Comparison of ENCODE assay signal across 29 cellular contexts in the genomic region with DNA sequence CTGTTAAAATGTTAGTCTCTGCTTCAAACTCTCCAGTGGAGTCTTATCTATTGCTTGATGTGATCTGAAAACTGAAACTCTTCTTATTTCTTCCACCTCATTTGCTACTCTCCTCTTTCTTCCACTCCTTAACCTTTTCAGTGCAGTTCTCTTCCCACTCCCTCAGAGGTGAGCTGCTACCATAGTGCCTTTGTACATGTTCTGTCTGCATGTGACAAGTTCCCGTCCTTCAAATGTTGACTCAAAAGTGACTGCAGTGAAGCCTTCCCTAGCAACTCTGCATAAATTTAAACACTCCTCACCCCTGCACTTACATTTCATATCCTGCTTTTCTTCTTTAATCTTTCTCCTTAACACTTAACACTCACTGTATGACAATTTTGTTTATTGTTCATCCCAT.
"Had no signal": no experiment of that assay in that cellular context is flagged by ENCODE, and none has a peak within 500 bp of the region (broad histone marks: within the 10 kb centered on the region; RNA-seq: fewer than 3 reads in every experiment).

No MANE protein-coding gene starts in this region.

- DNase-seq: colonic mucosa; effector CD8-positive, alpha-beta T cell; endodermal cell; foreskin keratinocyte; heart left ventricle; kidney; mesenchymal stem cell; midbrain; naive thymus-derived CD4-positive, alpha-beta T cell; posterior cingulate gyrus; psoas muscle; right cardiac atrium; sigmoid colon; stimulated activated CD4-positive, alpha-beta T cell treated with anti-CD3 and anti-CD28 coated beads, Interleukin-2, amount 100 ng/mL, for 24 hours; stimulated activated CD4-positive, alpha-beta T cell treated with anti-CD3 and anti-CD28 coated beads, Interleukin-4, amount 100 ng/mL, for 24 hours; stimulated activated naive CD4-positive, alpha-beta T cell treated with Interleukin-2 at 50 U/mL for 16 hours; upper lobe of left lung had no signal

- H3K4me3 Mint-ChIP-seq: dendritic cell treated with granulocyte-macrophage colony-stimulating factor and Interleukin-4, amounts not matched to agents 40 ng/mL and 50 ng/mL, for 4 days; endodermal cell; naive thymus-derived CD4-positive, alpha-beta T cell; nephron; neural progenitor cell; stimulated activated effector memory CD8-positive, alpha-beta T cell treated with anti-CD3 and anti-CD28 coated beads, Interleukin-12 subunit alpha, Interleukin-12 subunit beta, amount 100 ng/mL, for 72 hours had no signal

- H3K79me2 ChIP-seq: hepatocyte had no signal

- H3K27ac ChIP-seq: colonic mucosa, epithelial cell of prostate, foreskin keratinocyte, gastroesophageal sphincter, heart left ventricle, hepatocyte, neural progenitor cell, psoas muscle, sigmoid colon, thoracic aorta, tibial nerve, upper lobe of left lung had no signal

- ATAC-seq: esophagus mucosa; foreskin keratinocyte; gastroesophageal sphincter; heart left ventricle; left lobe of liver; naive thymus-derived CD4-positive, alpha-beta T cell; psoas muscle; right cardiac atrium; stimulated activated effector memory CD8-positive, alpha-beta T cell treated with anti-CD3 and anti-CD28 coated beads, Interleukin-12 subunit alpha, Interleukin-12 subunit beta, amount 100 ng/mL, for 72 hours had no signal

- H3K4me1 Mint-ChIP-seq: endodermal cell; naive thymus-derived CD4-positive, alpha-beta T cell; nephron; neural progenitor cell; stimulated activated effector memory CD8-positive, alpha-beta T cell treated with anti-CD3 and anti-CD28 coated beads, Interleukin-12 subunit alpha, Interleukin-12 subunit beta, amount 100 ng/mL, for 72 hours had no signal

- H3K27ac Mint-ChIP-seq: dendritic cell treated with granulocyte-macrophage colony-stimulating factor and Interleukin-4, amounts not matched to agents 40 ng/mL and 50 ng/mL, for 4 days; endodermal cell; naive thymus-derived CD4-positive, alpha-beta T cell; nephron; neural progenitor cell; stimulated activated effector memory CD8-positive, alpha-beta T cell treated with anti-CD3 and anti-CD28 coated beads, Interleukin-12 subunit alpha, Interleukin-12 subunit beta, amount 100 ng/mL, for 72 hours had no signal

- H3K4me1 ChIP-seq: colonic mucosa, foreskin keratinocyte, gastroesophageal sphincter, heart left ventricle, neural progenitor cell, psoas muscle, sigmoid colon, tibial nerve, upper lobe of left lung had no signal

- H3K36me3 ChIP-seq: colonic mucosa, gastroesophageal sphincter, sigmoid colon, thoracic aorta had no signal

- H3K4me3 ChIP-seq: colonic mucosa, gastroesophageal sphincter, heart left ventricle, hepatocyte, lung, neural progenitor cell, psoas muscle, sigmoid colon, thoracic aorta, tibial nerve, upper lobe of left lung had no signal

- H3K9me3 Mint-ChIP-seq: dendritic cell treated with granulocyte-macrophage colony-stimulating factor and Interleukin-4, amounts not matched to agents 40 ng/mL and 50 ng/mL, for 4 days; endodermal cell; nephron; stimulated activated effector memory CD8-positive, alpha-beta T cell treated with anti-CD3 and anti-CD28 coated beads, Interleukin-12 subunit alpha, Interleukin-12 subunit beta, amount 100 ng/mL, for 72 hours had no signal

- H3K9me3 ChIP-seq: colonic mucosa, gastroesophageal sphincter, heart left ventricle, psoas muscle, sigmoid colon, thoracic aorta, tibial nerve, upper lobe of left lung had no signal

- H3K4me2 ChIP-seq: hepatocyte, neural progenitor cell had no signal

- H2AFZ ChIP-seq: hepatocyte, neural progenitor cell had no signal

- H3K27me3 Mint-ChIP-seq: dendritic cell treated with granulocyte-macrophage colony-stimulating factor and Interleukin-4, amounts not matched to agents 40 ng/mL and 50 ng/mL, for 4 days; naive thymus-derived CD4-positive, alpha-beta T cell had no signal

- H3K9ac ChIP-seq: neural progenitor cell had no signal

- H3K27me3 ChIP-seq: colonic mucosa, foreskin keratinocyte, gastroesophageal sphincter, heart left ventricle, hepatocyte, neural progenitor cell, sigmoid colon, tibial nerve, upper lobe of left lung had no signal
